8 cellular contexts compared by ENCODE assay signal in the genomic region with DNA sequence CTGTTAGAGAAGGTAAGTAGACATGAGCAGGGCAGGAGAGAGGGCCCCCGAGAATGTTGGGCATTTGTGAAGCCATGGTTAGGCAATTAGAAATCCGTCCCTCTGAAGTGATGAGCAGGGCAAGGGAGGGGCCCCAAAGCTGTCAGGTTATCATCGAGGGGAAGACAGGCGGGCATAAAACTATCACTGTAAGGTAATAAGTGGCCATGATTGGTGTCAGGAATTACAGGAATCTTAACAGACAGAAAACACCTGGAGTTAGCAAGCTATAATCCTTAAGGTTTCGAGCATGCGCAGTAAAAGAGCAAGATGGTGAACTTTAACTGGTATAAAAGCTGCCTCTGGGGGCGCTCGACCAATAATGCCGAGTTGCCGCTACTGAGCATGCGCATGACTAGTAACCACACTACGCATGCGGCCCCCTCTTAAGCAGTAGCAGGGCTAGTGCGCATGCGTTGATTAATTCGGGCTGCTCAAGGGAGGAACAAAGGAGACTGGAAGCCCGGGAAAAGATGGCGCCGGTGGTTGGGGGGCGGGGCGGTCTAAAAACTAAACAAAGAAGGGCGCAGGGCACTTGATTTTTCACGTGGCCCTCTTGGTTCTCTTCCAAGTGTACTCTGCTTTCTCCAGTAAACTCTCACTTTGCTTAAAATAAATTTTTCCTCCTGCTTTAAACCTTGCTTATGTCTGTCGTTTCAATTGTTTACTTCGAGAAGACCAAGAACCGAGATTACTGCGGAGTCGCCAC. TPM values are rescaled to one million over a fixed set of nuclear protein-coding genes. Genes with fewer than 3 reads are reported as not detected.
A peak's percentile ranks its signal among the peaks of the same experiment; 100 is the strongest.
DNase-seq lines count a peak whose midpoint lies in the region; ATAC-seq and TF ChIP-seq lines count a peak whose summit lies in the region.

No MANE protein-coding gene starts in this region.

- no peaks in the 10 kb centered on the region for H3K27me3 ChIP-seq in heart right ventricle
- no peaks in the 10 kb centered on the region for H3K27me3 ChIP-seq in upper lobe of left lung

- peaks cover 0 to 88% (median 47%) of the 10 kb centered on the region in 9 donors for H3K36me3 ChIP-seq in heart right ventricle
- peaks cover 6 to 73% (median 41%) of the 10 kb centered on the region in 4 donors for H3K36me3 ChIP-seq in upper lobe of left lung

- intact Hi-C loops in heart right ventricle (cut with DNase I) = loop anchor here in 3 of 10 donors (2.0 to 10.0 kb wide), 3 partner anchors 34 to 300 kb away; partner anchors contain the start of genes SMARCAL1 (in 2 of the 3), PECR (in 1 of the 3) and TMEM169 (in 1 of the 3)
- intact Hi-C loops in posterior cingulate gyrus (cut with DNase I) = loop anchor here (5.0 to 10.0 kb wide), 2 partner anchors 298 to 380 kb away; partner anchors contain the start of genes RPL37A and SMARCAL1

- ATAC-seq in HG02678 (IDR thresholded peaks at IDR 0.05; ENCODE audit: unreplicated experiment) (peak; percentile 45), heart right ventricle (peak; percentile 96 to 99 (median 98)), upper lobe of left lung (ENCODE audit: low FRiP score in 2 of 2) (peak; percentile 96 to 97)

- peak overlapping the region; percentile 11 to 60 (median 54) for H3K4me3 ChIP-seq in heart right ventricle
- H3K4me3 ChIP-seq in upper lobe of left lung = peak overlapping the region; percentile 34 to 57 (median 48)

- 8% methylated on average over 28 of the region's 28 CpGs for WGBS in heart right ventricle, 2 donors
- WGBS in upper lobe of left lung, 2 donors = 6 to 8% methylated on average over 27 to 28 of the region's 28 CpGs

- H3K4me1 ChIP-seq in heart right ventricle (peaks cover 3 to 90% (median 49%) of the 10 kb centered on the region in 9 donors), upper lobe of left lung (peaks cover 31 to 64% (median 35%) of the 10 kb centered on the region in 4 donors)

- H3K9me3 ChIP-seq in heart right ventricle (no peaks in the 10 kb centered on the region), upper lobe of left lung (no peaks in the 10 kb centered on the region)

- peak in 2 of 4 donors; percentile 38 to 62 for TF ChIP-seq POLR2A in upper lobe of left lung (IDR thresholded peaks at IDR 0.05)

- DNase-seq in NCI-H1436 (lab: John Stamatoyannopoulos, UW) = peak; percentile 99
- DNase-seq in T follicular helper cell (ENCODE audit: low read depth) = peak; percentile 96
- DNase-seq in amniotic epithelial cell (ENCODE audit: low read depth) = peak; percentile 97
- DNase-seq in heart right ventricle = peak; percentile 93 to 99
- DNase-seq in posterior cingulate gyrus = peak; percentile 86 to 99 (median 94)
- DNase-seq in upper lobe of left lung = peak; percentile 90 to 99

- peak; percentile 88 for TF ChIP-seq CTCF in GM12872 (IDR thresholded peaks at IDR 0.05; ENCODE audit: insufficient read depth, low read depth, low read length)
- peak; percentile 77 to 96 (median 88) for TF ChIP-seq CTCF in heart right ventricle (IDR thresholded peaks at IDR 0.05)
- TF ChIP-seq CTCF in upper lobe of left lung (IDR thresholded peaks at IDR 0.05) = peak; percentile 77 to 95 (median 89)

- TF ChIP-seq EP300 in upper lobe of left lung (IDR thresholded peaks at IDR 0.05) = no peak

- H3K27ac ChIP-seq in heart right ventricle = peak overlapping the region; percentile 31 to 91 (median 80)
- peak overlapping the region; percentile 74 to 84 (median 78) for H3K27ac ChIP-seq in upper lobe of left lung

RNA-seq across cellular contexts. Expression of gene XRCC5, which starts 5.5 kb away (rescaled TPM):
- 100 to 1,000 TPM; 112 to 163 (median 137) TPM for total RNA-seq in heart right ventricle
- polyA plus RNA-seq in heart right ventricle = 10 to 100 TPM; 35.6 to 77.5 TPM
- 100 to 1,000 TPM in 5 of 6 donors, 10 to 100 TPM in 1; 57.3 to 163 (median 131) TPM for total RNA-seq in upper lobe of left lung

RNA-seq across cellular contexts. Expression of gene TMEM169, which starts 32.9 kb away (rescaled TPM):
- under 1 TPM in 8 of 10 donors, not detected in 2; 0.11 to 0.97 (median 0.23) TPM for total RNA-seq in heart right ventricle
- under 1 TPM; 0.10 to 0.15 TPM for polyA plus RNA-seq in heart right ventricle
- 1 to 10 TPM in 1 of 6 donors, under 1 TPM in 3, not detected in 2; 0.15 to 1.1 (median 0.80) TPM for total RNA-seq in upper lobe of left lung

RNA-seq across cellular contexts. Expression of gene PECR, which starts 33.0 kb away (rescaled TPM):
- total RNA-seq in heart right ventricle = 1 to 10 TPM; 3.3 to 6.6 (median 4.1) TPM
- polyA plus RNA-seq in heart right ventricle = 1 to 10 TPM; 2.0 to 4.4 TPM
- 10 to 100 TPM; 11.9 to 39.8 (median 20.3) TPM for total RNA-seq in upper lobe of left lung

Comparison
In these comparisons a context has a peak if more than half of its experiments do, and no peak if none do; other contexts are left out.
1. Peak in every context shown above with its lines: DNase-seq, ATAC-seq, H3K4me3 ChIP-seq and H3K27ac ChIP-seq.
2. ATAC-seq: peak in every context shown above with its lines; median percentile 98 in heart right ventricle; 96 in upper lobe of left lung; 45 in HG02678.